ENCODE assay signal across 17 cellular contexts in the genomic region with DNA sequence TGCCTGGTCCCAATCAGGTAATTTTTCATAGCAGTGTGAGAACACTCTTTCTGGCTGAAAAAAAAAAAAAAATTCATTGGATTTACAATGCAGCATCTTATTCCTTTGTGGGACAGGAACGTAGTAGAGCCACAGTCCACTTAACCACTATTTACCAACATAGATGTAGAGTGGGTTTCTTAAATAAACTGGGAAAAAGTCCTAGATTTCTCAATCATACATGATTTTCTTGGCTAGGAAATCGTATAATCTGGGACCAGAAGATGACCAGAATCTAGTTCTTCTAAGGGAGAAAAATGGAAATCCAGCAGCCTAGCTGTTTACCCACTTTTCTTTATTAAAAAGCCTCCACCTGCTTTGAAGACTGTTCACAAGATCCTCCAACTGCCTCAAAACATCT.
DNase-seq lines count a peak whose midpoint lies in the region; ATAC-seq and TF ChIP-seq lines count a peak whose summit lies in the region.
"Had no signal": no experiment of that assay in that cellular context is flagged by ENCODE, and none has a peak within 500 bp of the region (broad histone marks: within the 10 kb centered on the region; RNA-seq: fewer than 3 reads in every experiment).

No MANE protein-coding gene starts in this region.

- 71 to 89% (median 85%) methylated on average over 2 of the region's 2 CpGs for WGBS in heart left ventricle, 4 donors
- WGBS in right cardiac atrium = 70% methylated on average over 2 of the region's 2 CpGs

- no peak overlapping the region for H3K4me3 ChIP-seq in heart left ventricle
- H3K4me3 ChIP-seq in right cardiac atrium (ENCODE audit: low read length) = no peak overlapping the region
- no peak overlapping the region for H3K4me3 ChIP-seq in subcutaneous abdominal adipose tissue (ENCODE audit: low read depth in 1 of 5, low read length in 5 of 5)
- H3K4me3 ChIP-seq: GM23338 had no signal

- H3K27me3 Mint-ChIP-seq in activated T-helper 17 cell treated with anti-CD3 and anti-CD28 coated beads, Interleukin-2, amount 50 U/mL, for 72 hours = no peaks in the 10 kb centered on the region
- peaks cover 3% of the 10 kb centered on the region for H3K27me3 Mint-ChIP-seq in glutamatergic neuron (ENCODE audit: unreplicated experiment)

- no peaks in the 10 kb centered on the region for H3K9me3 Mint-ChIP-seq in activated T-helper 17 cell treated with anti-CD3 and anti-CD28 coated beads, Interleukin-2, amount 50 U/mL, for 72 hours
- H3K9me3 Mint-ChIP-seq in glutamatergic neuron (ENCODE audit: unreplicated experiment) = peaks cover 5% of the 10 kb centered on the region
- H3K9me3 Mint-ChIP-seq: GM23338 had no signal

- H3K36me3 ChIP-seq in heart left ventricle (no peaks in the 10 kb centered on the region), subcutaneous abdominal adipose tissue (ENCODE audit: control insufficient read depth in 5 of 5, insufficient read depth in 5 of 5, low read length in 5 of 5) (peaks cover 0 to 3% (median 0%) of the 10 kb centered on the region in 5 donors)

- H3K4me1 ChIP-seq in heart left ventricle (peaks cover 2 to 80% (median 41%) of the 10 kb centered on the region in 12 donors), right cardiac atrium (ENCODE audit: control insufficient read depth, insufficient read depth, low read length) (peaks cover 14% of the 10 kb centered on the region), subcutaneous abdominal adipose tissue (ENCODE audit: control insufficient read depth in 5 of 5, insufficient read depth in 5 of 5, low read length in 5 of 5) (peaks cover 7 to 68% (median 40%) of the 10 kb centered on the region in 5 donors)

- H3K36me3 Mint-ChIP-seq in activated T-helper 17 cell treated with anti-CD3 and anti-CD28 coated beads, Interleukin-2, amount 50 U/mL, for 72 hours (ENCODE audit: low read depth) = peaks cover 85% of the 10 kb centered on the region
- no peaks in the 10 kb centered on the region for H3K36me3 Mint-ChIP-seq in glutamatergic neuron (ENCODE audit: unreplicated experiment)

- ATAC-seq in heart left ventricle (no peak), right cardiac atrium (no peak)
- no peak for ATAC-seq in activated T-helper 17 cell treated with anti-CD3 and anti-CD28 coated beads, Interleukin-2, amount 50 U/mL, for 72 hours (replicated peaks)
- ATAC-seq: GM23338 had no signal

- no peak overlapping the region for H3K9ac ChIP-seq in subcutaneous abdominal adipose tissue (ENCODE audit: low read length in 5 of 5)
- H3K9ac ChIP-seq: parathyroid adenoma had no signal

- peaks cover 78% of the 10 kb centered on the region for H3K4me1 Mint-ChIP-seq in activated T-helper 17 cell treated with anti-CD3 and anti-CD28 coated beads, Interleukin-2, amount 50 U/mL, for 72 hours
- H3K4me1 Mint-ChIP-seq in glutamatergic neuron (ENCODE audit: low read depth, unreplicated experiment) = peaks cover 61% of the 10 kb centered on the region

- no peaks in the 10 kb centered on the region for H3K27me3 ChIP-seq in heart left ventricle
- H3K27me3 ChIP-seq in right cardiac atrium (ENCODE audit: control insufficient read depth, insufficient read depth) = no peaks in the 10 kb centered on the region
- no peaks in the 10 kb centered on the region for H3K27me3 ChIP-seq in subcutaneous abdominal adipose tissue (ENCODE audit: control insufficient read depth in 5 of 5, insufficient read depth in 4 of 5, low read length in 5 of 5)

- H3K9me3 ChIP-seq in heart left ventricle (no peaks in the 10 kb centered on the region), right cardiac atrium (ENCODE audit: control insufficient read depth, low read length) (no peaks in the 10 kb centered on the region), subcutaneous abdominal adipose tissue (ENCODE audit: control insufficient read depth in 5 of 5, low read length in 5 of 5) (no peaks in the 10 kb centered on the region)

- TF ChIP-seq CTCF in heart left ventricle (IDR thresholded peaks at IDR 0.05) = no peak
- no peak for TF ChIP-seq CTCF in glutamatergic neuron (IDR thresholded peaks at IDR 0.05; ENCODE audit: partially characterized antibody, unreplicated experiment)

- TF ChIP-seq POLR2A in heart left ventricle (IDR thresholded peaks at IDR 0.05) = no peak

- intact Hi-C loops in heart left ventricle (cut with DNase I) (loop anchor here in 2 of 10 donors (5.0 to 10.0 kb wide), 2 partner anchors 80 to 192 kb away; no protein-coding TSS in a partner anchor), right cardiac atrium (cut with DNase I) (no loop called here), posterior cingulate gyrus (cut with DNase I) (no loop called here)

- peak overlapping the region; percentile 74 for H3K4me3 Mint-ChIP-seq in activated T-helper 17 cell treated with anti-CD3 and anti-CD28 coated beads, Interleukin-2, amount 50 U/mL, for 72 hours
- no peak overlapping the region for H3K4me3 Mint-ChIP-seq in glutamatergic neuron (ENCODE audit: unreplicated experiment)
- H3K4me3 Mint-ChIP-seq: GM23338 had no signal

- H3K27ac ChIP-seq in heart left ventricle = peak overlapping the region in 9 of 12 donors; percentile 8 to 84 (median 49)
- H3K27ac ChIP-seq in right cardiac atrium (ENCODE audit: low read length) = no peak overlapping the region
- peak overlapping the region; percentile 74 for H3K27ac ChIP-seq in subcutaneous abdominal adipose tissue (ENCODE audit: low read depth, low read length)
- H3K27ac ChIP-seq: epithelial cell of prostate, parathyroid adenoma had no signal

- peak overlapping the region; percentile 96 for H3K27ac Mint-ChIP-seq in activated T-helper 17 cell treated with anti-CD3 and anti-CD28 coated beads, Interleukin-2, amount 50 U/mL, for 72 hours
- peak overlapping the region; percentile 68 for H3K27ac Mint-ChIP-seq in glutamatergic neuron (ENCODE audit: unreplicated experiment)
- H3K27ac Mint-ChIP-seq: GM23338 had no signal

- DNase-seq in heart left ventricle = no peak
- no peak for DNase-seq in right cardiac atrium
- no peak for DNase-seq in glutamatergic neuron
- DNase-seq in DMS79 treated with DMSO at 0.1 percent for 48 hours (lab: John Stamatoyannopoulos, UW) = no peak
- DNase-seq in posterior cingulate gyrus = no peak
- DNase-seq in SKM-1 treated with dmso at 0.1 percent for 144 hours (lab: John Stamatoyannopoulos, UW; ENCODE audit: unreplicated experiment) = no peak
- DNase-seq: activated T-cell treated with anti-CD3 and anti-CD28 coated beads, Interleukin-2, amount 50 U/mL, for 1 hour; AML-193; cortex of kidney; IMR-90; NCI-H2029; NCI-H446 treated with DMSO at 0.1 percent for 48 hours had no signal
